ENCODE assay signal across 12 cellular contexts in genomic region chr21:42525676-42526378, GRCh38. TPM values are rescaled to one million over a fixed set of nuclear protein-coding genes. Genes with fewer than 3 reads are reported as not detected.
DNase-seq lines count a peak whose midpoint lies in the region; ATAC-seq and TF ChIP-seq lines count a peak whose summit lies in the region.
"Had no signal": no experiment of that assay in that cellular context is flagged by ENCODE, and none has a peak within 500 bp of the region (broad histone marks: within the 10 kb centered on the region; RNA-seq: fewer than 3 reads in every experiment).

No MANE protein-coding gene starts in this region.

- no peaks in the 10 kb centered on the region for H3K27me3 ChIP-seq in CD4-positive, CD25-positive, alpha-beta regulatory T cell (ENCODE audit: control insufficient read depth, insufficient read depth, low read length)
- H3K27me3 ChIP-seq in effector memory CD4-positive, alpha-beta T cell (replicated peaks; ENCODE audit: control insufficient read depth, insufficient read depth, low read length, poor library complexity, severe bottlenecking), result no peaks in the 10 kb centered on the region

- H3K4me1 ChIP-seq in CD4-positive, CD25-positive, alpha-beta regulatory T cell (ENCODE audit: control insufficient read depth, insufficient read depth, low read length, poor library complexity, severe bottlenecking), result peaks cover 25% of the 10 kb centered on the region
- H3K4me1 ChIP-seq in effector memory CD4-positive, alpha-beta T cell (ENCODE audit: control insufficient read depth, insufficient read depth, low read length, poor library complexity, severe bottlenecking), result peaks cover 19% of the 10 kb centered on the region

- H3K27ac Mint-ChIP-seq in CD4-positive, CD25-positive, alpha-beta regulatory T cell, result peak overlapping the region in 2 of 3 donors; percentile 25 to 79
- H3K27ac Mint-ChIP-seq in IgD-negative memory B cell (peak overlapping the region; percentile 94 to 98 (median 97)), natural killer cell (peak overlapping the region; percentile 91 to 94)
- H3K27ac Mint-ChIP-seq: nephron progenitor cell had no signal

- peaks cover 9 to 51% (median 43%) of the 10 kb centered on the region in 4 donors for H3K4me1 Mint-ChIP-seq in CD4-positive, CD25-positive, alpha-beta regulatory T cell
- H3K4me1 Mint-ChIP-seq in IgD-negative memory B cell (peaks cover 46 to 57% (median 54%) of the 10 kb centered on the region in 3 donors), natural killer cell (peaks cover 33 to 35% of the 10 kb centered on the region in 2 donors)

- H3K27ac ChIP-seq in CD4-positive, CD25-positive, alpha-beta regulatory T cell (ENCODE audit: insufficient read depth, low read length, poor library complexity, severe bottlenecking), result no peak overlapping the region
- peak overlapping the region; percentile 53 for H3K27ac ChIP-seq in caudate nucleus (ENCODE audit: low read depth, low read length)
- H3K27ac ChIP-seq in effector memory CD4-positive, alpha-beta T cell (ENCODE audit: insufficient read depth, low read length, poor library complexity, severe bottlenecking), result no peak overlapping the region

- H3K9me3 ChIP-seq in CD4-positive, CD25-positive, alpha-beta regulatory T cell (ENCODE audit: control insufficient read depth in 2 of 2, low read length in 2 of 2), result no peaks in the 10 kb centered on the region
- H3K9me3 ChIP-seq in effector memory CD4-positive, alpha-beta T cell (ENCODE audit: control insufficient read depth, low read length), result no peaks in the 10 kb centered on the region

- TF ChIP-seq CTCF in natural killer cell (IDR thresholded peaks at IDR 0.05), result no peak

- no peaks in the 10 kb centered on the region for H3K27me3 Mint-ChIP-seq in CD4-positive, CD25-positive, alpha-beta regulatory T cell
- no peaks in the 10 kb centered on the region for H3K27me3 Mint-ChIP-seq in IgD-negative memory B cell
- no peaks in the 10 kb centered on the region for H3K27me3 Mint-ChIP-seq in natural killer cell (ENCODE audit: low read depth in 2 of 2)

- no peak overlapping the region for H3K4me3 ChIP-seq in CD4-positive, CD25-positive, alpha-beta regulatory T cell (ENCODE audit: low read depth, low read length)
- H3K4me3 ChIP-seq in effector memory CD4-positive, alpha-beta T cell (ENCODE audit: insufficient read depth, low read depth, low read length, poor library complexity, severe bottlenecking), result no peak overlapping the region

- H3K4me3 Mint-ChIP-seq in CD4-positive, CD25-positive, alpha-beta regulatory T cell, result no peak overlapping the region
- H3K4me3 Mint-ChIP-seq in IgD-negative memory B cell (peak overlapping the region; percentile 84 to 96 (median 91)), natural killer cell (no peak overlapping the region)

- peaks cover 13% of the 10 kb centered on the region for H3K36me3 Mint-ChIP-seq in CD4-positive, CD25-positive, alpha-beta regulatory T cell
- peaks cover 17% of the 10 kb centered on the region for H3K36me3 Mint-ChIP-seq in IgD-negative memory B cell
- H3K36me3 Mint-ChIP-seq in natural killer cell, result no peaks in the 10 kb centered on the region

- DNase-seq in CD4-positive, CD25-positive, alpha-beta regulatory T cell, result no peak
- DNase-seq in caudate nucleus (lab: John Stamatoyannopoulos, UW) (peak in 4 of 61 donors; percentile 10 to 62 (median 39)), natural killer cell (no peak), NCI-H446 treated with DMSO at 0.1 percent for 48 hours (lab: John Stamatoyannopoulos, UW) (no peak), NCI-H146 treated with DMSO at 0.1 percent for 48 hours (lab: John Stamatoyannopoulos, UW; ENCODE audit: unreplicated experiment) (no peak)
- DNase-seq in effector memory CD4-positive, alpha-beta T cell, result no peak
- DNase-seq: NCI-H345; nephron progenitor cell; SIG-M5; stimulated activated naive CD4-positive, alpha-beta T cell had no signal

- intact Hi-C loops in natural killer cell (cut with micrococcal nuclease), result loop anchor here (10.0 kb wide), 2 partner anchors 101 to 191 kb away; no protein-coding TSS in a partner anchor

- no peaks in the 10 kb centered on the region for H3K9me3 Mint-ChIP-seq in CD4-positive, CD25-positive, alpha-beta regulatory T cell
- H3K9me3 Mint-ChIP-seq in IgD-negative memory B cell, result no peaks in the 10 kb centered on the region
- no peaks in the 10 kb centered on the region for H3K9me3 Mint-ChIP-seq in natural killer cell
- H3K9me3 Mint-ChIP-seq: nephron progenitor cell had no signal

- no peak for ATAC-seq in CD4-positive, CD25-positive, alpha-beta regulatory T cell (ENCODE audit: low read depth in 2 of 2)
- ATAC-seq in natural killer cell (no peak), GM21526 (IDR thresholded peaks at IDR 0.05; ENCODE audit: low FRiP score, unreplicated experiment) (no peak)

- H3K36me3 ChIP-seq in CD4-positive, CD25-positive, alpha-beta regulatory T cell (ENCODE audit: control insufficient read depth, insufficient read depth, low read length), result peaks cover 19% of the 10 kb centered on the region
- peaks cover 13% of the 10 kb centered on the region for H3K36me3 ChIP-seq in effector memory CD4-positive, alpha-beta T cell (ENCODE audit: control insufficient read depth, insufficient read depth, low read length)

RNA-seq across cellular contexts. Expression of gene SLC37A1, which starts 12.2 kb away (rescaled TPM):
- 18.8 TPM for total RNA-seq in CD4-positive, CD25-positive, alpha-beta regulatory T cell
- polyA plus RNA-seq in CD4-positive, CD25-positive, alpha-beta regulatory T cell, result 1 to 10 TPM; 2.8 to 3.6 (median 3.4) TPM
- 14.8 TPM for polyA plus RNA-seq in IgD-negative memory B cell
- 10 to 100 TPM; 24.8 to 25.8 (median 25.3) TPM for total RNA-seq in natural killer cell

RNA-seq across cellular contexts. Expression of gene RSPH1, which starts 29.8 kb away (rescaled TPM):
- total RNA-seq in CD4-positive, CD25-positive, alpha-beta regulatory T cell, result 0.25 TPM
- not detected for polyA plus RNA-seq in CD4-positive, CD25-positive, alpha-beta regulatory T cell
- polyA plus RNA-seq in IgD-negative memory B cell, result not detected
- under 1 TPM in 1 of 3 donors, not detected in 2; 0.16 TPM for total RNA-seq in natural killer cell

Comparison
In these comparisons a context has a peak if more than half of its experiments do, and no peak if none do; other contexts are left out.
1. H3K4me3 Mint-ChIP-seq: peak in IgD-negative memory B cell (4 of 4); none in CD4-positive, CD25-positive, alpha-beta regulatory T cell (0 of 4) and natural killer cell (single experiment).
2. Peak in every context shown above with its lines, with median percentiles within 50 percentile points of each other: H3K27ac Mint-ChIP-seq.